In the genomic region with DNA sequence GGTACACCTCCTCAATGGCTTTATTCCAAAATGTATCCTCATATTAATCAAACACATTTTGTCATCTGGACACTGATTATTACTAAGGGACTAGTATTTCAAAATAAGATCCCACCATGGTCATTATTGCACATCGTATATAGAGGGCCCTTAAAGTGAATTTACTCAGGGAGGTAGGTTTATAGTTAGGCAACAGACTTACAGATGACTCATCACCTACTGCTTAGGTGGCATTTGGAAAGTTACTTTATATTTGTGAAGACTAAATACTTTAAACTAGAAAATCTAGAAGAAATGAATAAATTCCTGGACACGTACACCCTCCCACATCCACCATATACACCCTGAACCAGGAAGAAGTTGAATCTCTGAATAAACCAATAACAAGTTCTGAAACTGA, we compare ENCODE assay signal across 28 cellular contexts.
"Had no signal": no experiment of that assay in that cellular context is flagged by ENCODE, and none has a peak within 500 bp of the region (broad histone marks: within the 10 kb centered on the region; RNA-seq: fewer than 3 reads in every experiment).

No MANE protein-coding gene starts in this region.

- H3K4me1 ChIP-seq: adrenal gland, ascending aorta, esophagus squamous epithelium, gastroesophageal sphincter, stomach, thyroid gland, upper lobe of left lung, vagina had no signal

- ATAC-seq: gastroesophageal sphincter; left cardiac atrium; left ventricle myocardium superior; stimulated activated naive B cell treated with anti-CD40 and anti-IgM and Interleukin-4, amounts not matched to agents 10 μg/mL and 1 μg/mL and 100 μg/mL, for 72 hours had no signal

- DNase-seq: activated B cell treated with CpG ODN at 0.5 μM for 24 hours; activated CD4-positive, alpha-beta T cell treated with anti-CD3 and anti-CD28 coated beads for 4 hours; activated CD4-positive, alpha-beta T cell treated with anti-CD3 and anti-CD28 coated beads, Interleukin-2, amount 50 U/mL, for 4 hours; activated effector memory CD4-positive, alpha-beta T cell treated with anti-CD3 and anti-CD28 coated beads, Interleukin-2, amount 50 U/mL, for 16 hours; activated naive CD4-positive, alpha-beta T cell treated with anti-CD3 and anti-CD28 coated beads for 36 hours; activated naive CD8-positive, alpha-beta T cell treated with anti-CD3 and anti-CD28 coated beads for 36 hours; adrenal gland; dermis blood vessel endothelial cell; effector CD4-positive, alpha-beta T cell; esophagus squamous epithelium; left cardiac atrium; left ventricle myocardium superior; naive B cell; nephron progenitor cell; retina; stimulated activated CD4-positive, alpha-beta T cell treated with anti-CD3 and anti-CD28 coated beads, Interleukin-15, amount 100 ng/mL, for 24 hours; stimulated activated CD4-positive, alpha-beta T cell treated with anti-CD3 and anti-CD28 coated beads, Interleukin-2, amount 100 ng/mL, for 24 hours; stimulated activated naive B cell treated with anti-CD40 and anti-IgM and Interleukin-4, amounts not matched to agents 10 μg/mL and 1 μg/mL and 100 μg/mL, for 72 hours; stomach; T-helper 1 cell; thyroid gland; upper lobe of left lung had no signal

- H3K36me3 ChIP-seq: adrenal gland, ascending aorta, esophagus squamous epithelium, gastroesophageal sphincter, neutrophil, stomach, thyroid gland, upper lobe of left lung, vagina had no signal

- H3K9me3 ChIP-seq: ascending aorta, esophagus squamous epithelium, neutrophil, thyroid gland, upper lobe of left lung, vagina had no signal

- H3K27me3 ChIP-seq: adrenal gland, ascending aorta, esophagus squamous epithelium, gastroesophageal sphincter, hepatocyte, neutrophil, stomach, thyroid gland, upper lobe of left lung, vagina had no signal

- H2AFZ ChIP-seq: hepatocyte had no signal

- H3K79me2 ChIP-seq: hepatocyte had no signal

- H3K4me3 ChIP-seq: adrenal gland, ascending aorta, esophagus squamous epithelium, gastroesophageal sphincter, hepatocyte, stomach, thyroid gland, upper lobe of left lung, vagina had no signal

- H3K27ac ChIP-seq: adrenal gland, ascending aorta, epithelial cell of prostate, esophagus squamous epithelium, gastroesophageal sphincter, hepatocyte, neutrophil, stomach, thyroid gland, upper lobe of left lung, vagina had no signal

- H3K4me2 ChIP-seq: hepatocyte had no signal
